In genomic region chr3:137163958-137164357, GRCh38 we compare ENCODE assay signal across 19 cellular contexts.
A peak's percentile ranks its signal among the peaks of the same experiment; 100 is the strongest.
DNase-seq lines count a peak whose midpoint lies in the region; ATAC-seq, FAIRE-seq and TF ChIP-seq lines count a peak whose summit lies in the region.
"Had no signal": no experiment of that assay in that cellular context is flagged by ENCODE, and none has a peak within 500 bp of the region (broad histone marks: within the 10 kb centered on the region; RNA-seq: fewer than 3 reads in every experiment).

No MANE protein-coding gene starts in this region.

- peaks cover 44% of the 10 kb centered on the region for H3K4me1 Mint-ChIP-seq in glutamatergic neuron (ENCODE audit: low read depth, unreplicated experiment)
- H3K4me1 Mint-ChIP-seq: activated CD4-positive, alpha-beta T cell treated with anti-CD3 and anti-CD28 coated beads, Interleukin-2, amount 10 ng/mL, durations not matched to agents 24 days and 14 days; activated naive CD8-positive, alpha-beta T cell treated with anti-CD3 and anti-CD28 coated beads, Interleukin-2, amount 10 ng/mL, durations not matched to agents 7 days and 5 days; activated T-helper 17 cell treated with anti-CD3 and anti-CD28 coated beads, Interleukin-2, amount 50 U/mL, for 72 hours had no signal

- peaks cover 4% of the 10 kb centered on the region for H3K27me3 Mint-ChIP-seq in glutamatergic neuron (ENCODE audit: unreplicated experiment)

- intact Hi-C loops in HepG2 (cut with micrococcal nuclease; ENCODE audit: unreplicated experiment) = no loop called here
- intact Hi-C loops in right lobe of liver (cut with DNase I) = no loop called here
- intact Hi-C loops in ovary (cut with DNase I) = no loop called here
- intact Hi-C loops in vagina (cut with DNase I) = no loop called here
- intact Hi-C loops in mammary epithelial cell (cut with micrococcal nuclease) = no loop called here

- H2AFZ ChIP-seq in HepG2 (ENCODE audit: low read length) (no peak overlapping the region), mammary epithelial cell (ENCODE audit: low read depth, low read length) (no peak overlapping the region)

- TF ChIP-seq CTCF in HepG2 (CRISPR knock-in tag; IDR thresholded peaks at IDR 0.05) (no peak), right lobe of liver (IDR thresholded peaks at IDR 0.05) (no peak), glutamatergic neuron (IDR thresholded peaks at IDR 0.05; ENCODE audit: partially characterized antibody, unreplicated experiment) (no peak), ovary (IDR thresholded peaks at IDR 0.05) (no peak), vagina (IDR thresholded peaks at IDR 0.05) (no peak), mammary epithelial cell (conservative IDR thresholded peaks at IDR 0.05 in 1 of 2, IDR thresholded peaks at IDR 0.05 in 1 of 2; ENCODE audit: extremely low read depth in 1 of 2, insufficient read depth in 1 of 2, low read depth in 1 of 2, low read length in 2 of 2) (no peak)

- H3K36me3 ChIP-seq in HepG2 (replicated peaks in 1 of 2; ENCODE audit: control insufficient read depth in 1 of 2, insufficient read depth in 2 of 2, low read length in 2 of 2) = no peaks in the 10 kb centered on the region
- H3K36me3 ChIP-seq in right lobe of liver = no peaks in the 10 kb centered on the region
- H3K36me3 ChIP-seq in ovary = no peaks in the 10 kb centered on the region
- no peaks in the 10 kb centered on the region for H3K36me3 ChIP-seq in vagina
- no peaks in the 10 kb centered on the region for H3K36me3 ChIP-seq in mammary epithelial cell (ENCODE audit: insufficient read depth, low read length)
- H3K36me3 ChIP-seq: BLaER1, colonic mucosa, spleen had no signal

- peak overlapping the region; percentile 67 for H3K4me3 Mint-ChIP-seq in glutamatergic neuron (ENCODE audit: unreplicated experiment)
- H3K4me3 Mint-ChIP-seq: activated CD4-positive, alpha-beta T cell treated with anti-CD3 and anti-CD28 coated beads, Interleukin-2, amount 10 ng/mL, durations not matched to agents 24 days and 14 days; activated naive CD8-positive, alpha-beta T cell treated with anti-CD3 and anti-CD28 coated beads, Interleukin-2, amount 10 ng/mL, durations not matched to agents 7 days and 5 days; activated T-helper 17 cell treated with anti-CD3 and anti-CD28 coated beads, Interleukin-2, amount 50 U/mL, for 72 hours had no signal

- in situ Hi-C loops in HepG2 (cut with HindIII; ENCODE audit: extremely low pct_ligation_motif_present, low pct_unique_long_range_greater_than_20kb) (no loop called here), mammary epithelial cell (cut with MboI; ENCODE audit: low sequenced_read_pairs in 2 of 2) (no loop called here)

- no peaks in the 10 kb centered on the region for H3K79me2 ChIP-seq in HepG2 (ENCODE audit: insufficient read depth, low read length)
- no peaks in the 10 kb centered on the region for H3K79me2 ChIP-seq in mammary epithelial cell (ENCODE audit: insufficient read depth, low read length)

- H3K27ac Mint-ChIP-seq in glutamatergic neuron (ENCODE audit: unreplicated experiment) = peak overlapping the region; percentile 99
- H3K27ac Mint-ChIP-seq: activated CD4-positive, alpha-beta T cell treated with anti-CD3 and anti-CD28 coated beads, Interleukin-2, amount 10 ng/mL, durations not matched to agents 24 days and 14 days; activated naive CD8-positive, alpha-beta T cell treated with anti-CD3 and anti-CD28 coated beads, Interleukin-2, amount 10 ng/mL, durations not matched to agents 7 days and 5 days; activated T-helper 17 cell treated with anti-CD3 and anti-CD28 coated beads, Interleukin-2, amount 50 U/mL, for 72 hours had no signal

- dilution Hi-C loops in mammary epithelial cell (cut with HindIII; ENCODE audit: low sequenced_read_pairs) = no loop called here

- FAIRE-seq in HepG2 (lab: Jason Lieb, UNC) = no peak
- FAIRE-seq: endothelial cell of umbilical vein had no signal

- ATAC-seq in HepG2 (no peak), right lobe of liver (no peak)
- ATAC-seq: activated T-helper 17 cell treated with anti-CD3 and anti-CD28 coated beads, Interleukin-2, amount 50 U/mL, for 72 hours had no signal

- H3K9me3 Mint-ChIP-seq in glutamatergic neuron (ENCODE audit: unreplicated experiment) = peaks cover 9% of the 10 kb centered on the region
- H3K9me3 Mint-ChIP-seq: activated CD4-positive, alpha-beta T cell treated with anti-CD3 and anti-CD28 coated beads, Interleukin-2, amount 10 ng/mL, durations not matched to agents 24 days and 14 days; activated naive CD8-positive, alpha-beta T cell treated with anti-CD3 and anti-CD28 coated beads, Interleukin-2, amount 10 ng/mL, durations not matched to agents 7 days and 5 days; activated T-helper 17 cell treated with anti-CD3 and anti-CD28 coated beads, Interleukin-2, amount 50 U/mL, for 72 hours had no signal

- POLR2A ChIA-PET in HepG2 (lab: Yijun Ruan, JAX) = no interaction called here

- no peak overlapping the region for H3K4me3 ChIP-seq in HepG2 (replicated peaks in 1 of 3; ENCODE audit: insufficient read depth in 1 of 3, low read depth in 2 of 3, low read length in 3 of 3)
- H3K4me3 ChIP-seq in right lobe of liver = no peak overlapping the region
- H3K4me3 ChIP-seq in ovary = no peak overlapping the region
- no peak overlapping the region for H3K4me3 ChIP-seq in vagina
- H3K4me3 ChIP-seq in mammary epithelial cell (replicated peaks in 1 of 3; ENCODE audit: insufficient read depth in 1 of 3, low read depth in 2 of 3, low read length in 3 of 3) = no peak overlapping the region
- H3K4me3 ChIP-seq: BLaER1, colonic mucosa, spleen had no signal

- TF ChIP-seq POLR2A in HepG2 (IDR thresholded peaks at IDR 0.05; ENCODE audit: insufficient read depth in 1 of 2, low read depth in 2 of 2, low read length in 2 of 2) (no peak), right lobe of liver (IDR thresholded peaks at IDR 0.05) (no peak), ovary (IDR thresholded peaks at IDR 0.05) (no peak), vagina (IDR thresholded peaks at IDR 0.05) (no peak)

- no peaks in the 10 kb centered on the region for H4K20me1 ChIP-seq in HepG2 (ENCODE audit: insufficient read depth, low read length)
- no peaks in the 10 kb centered on the region for H4K20me1 ChIP-seq in mammary epithelial cell (ENCODE audit: insufficient read depth, low read length)
- H4K20me1 ChIP-seq: BLaER1 had no signal

- no peaks in the 10 kb centered on the region for H3K4me1 ChIP-seq in HepG2 (ENCODE audit: insufficient read depth, low read length)
- no peaks in the 10 kb centered on the region for H3K4me1 ChIP-seq in right lobe of liver
- peaks cover 3% of the 10 kb centered on the region for H3K4me1 ChIP-seq in ovary (ENCODE audit: insufficient read depth)
- no peaks in the 10 kb centered on the region for H3K4me1 ChIP-seq in vagina
- H3K4me1 ChIP-seq in mammary epithelial cell (ENCODE audit: insufficient read depth, low read length) = peaks cover 5% of the 10 kb centered on the region
- H3K4me1 ChIP-seq: BLaER1, Caco-2, colonic mucosa, spleen had no signal

- H3K4me2 ChIP-seq in HepG2 (ENCODE audit: low read depth, low read length) = no peak overlapping the region
- H3K4me2 ChIP-seq in mammary epithelial cell (ENCODE audit: insufficient read depth, low read depth, low read length) = no peak overlapping the region
- H3K4me2 ChIP-seq: BLaER1 had no signal

- H3K27ac ChIP-seq in HepG2 (ENCODE audit: extremely low read length, insufficient read depth, low read length) (no peak overlapping the region), right lobe of liver (no peak overlapping the region), ovary (peak overlapping the region; percentile 42 to 79), vagina (peak overlapping the region; percentile 36), mammary epithelial cell (ENCODE audit: insufficient read depth, low read depth, low read length) (no peak overlapping the region)
- H3K27ac ChIP-seq: BLaER1, colonic mucosa, spleen had no signal

- no peaks in the 10 kb centered on the region for H3K9me3 ChIP-seq in HepG2 (ENCODE audit: low read length)
- H3K9me3 ChIP-seq in right lobe of liver = no peaks in the 10 kb centered on the region
- H3K9me3 ChIP-seq in ovary = no peaks in the 10 kb centered on the region
- no peaks in the 10 kb centered on the region for H3K9me3 ChIP-seq in vagina
- H3K9me3 ChIP-seq in mammary epithelial cell (replicated peaks; ENCODE audit: insufficient read depth, low read length) = no peaks in the 10 kb centered on the region
- H3K9me3 ChIP-seq: BLaER1, Caco-2, colonic mucosa, spleen had no signal

- no peaks in the 10 kb centered on the region for H3K27me3 ChIP-seq in HepG2 (ENCODE audit: control insufficient read depth in 1 of 2, insufficient read depth in 2 of 2, low read length in 2 of 2)
- H3K27me3 ChIP-seq in right lobe of liver = no peaks in the 10 kb centered on the region
- H3K27me3 ChIP-seq in ovary = no peaks in the 10 kb centered on the region
- no peaks in the 10 kb centered on the region for H3K27me3 ChIP-seq in vagina
- H3K27me3 ChIP-seq in mammary epithelial cell (ENCODE audit: insufficient read depth, low read length) = no peaks in the 10 kb centered on the region
- H3K27me3 ChIP-seq: BLaER1, colonic mucosa, spleen had no signal

- no peaks in the 10 kb centered on the region for H3K36me3 Mint-ChIP-seq in glutamatergic neuron (ENCODE audit: unreplicated experiment)
- H3K36me3 Mint-ChIP-seq: activated naive CD8-positive, alpha-beta T cell treated with anti-CD3 and anti-CD28 coated beads, Interleukin-2, amount 10 ng/mL, durations not matched to agents 7 days and 5 days had no signal

- CTCF ChIA-PET in HepG2 (lab: Yijun Ruan, JAX; ENCODE audit: low intra/inter-chr PET ratio, low total read pairs) (no interaction called here), mammary epithelial cell (lab: Charles Lee; ENCODE audit: low non-redundant PET) (no interaction called here)

- H3K9ac ChIP-seq in HepG2 (ENCODE audit: insufficient read depth, low read depth, low read length) (no peak overlapping the region), mammary epithelial cell (ENCODE audit: insufficient read depth, low read length) (no peak overlapping the region)
- H3K9ac ChIP-seq: BLaER1 had no signal

- BruUV-seq in HepG2 (replicated peaks; lab: Mats Ljungman, UMichigan) (no TSS peak), mammary epithelial cell (replicated peaks; lab: Mats Ljungman, UMichigan) (no TSS peak)

- no peak for DNase-seq in HepG2 (ENCODE audit: low spot score)
- DNase-seq in right lobe of liver = no peak
- no peak for DNase-seq in glutamatergic neuron
- DNase-seq in ovary = no peak
- no peak for DNase-seq in vagina (ENCODE audit: extremely low spot score in 2 of 2)
- no peak for DNase-seq in AML-193 (lab: John Stamatoyannopoulos, UW)
- DNase-seq in NCI-H2196 (lab: John Stamatoyannopoulos, UW; ENCODE audit: unreplicated experiment) = no peak
- DNase-seq in mammary epithelial cell = no peak
- DNase-seq: activated CD4-positive, alpha-beta T cell treated with anti-CD3 and anti-CD28 coated beads, Interleukin-2, amount 10 ng/mL, durations not matched to agents 24 days and 14 days; activated naive CD8-positive, alpha-beta T cell treated with anti-CD3 and anti-CD28 coated beads, Interleukin-2, amount 10 ng/mL, durations not matched to agents 7 days and 5 days; Caco-2; colonic mucosa; NCI-H1436 treated with DMSO at 0.1 percent for 48 hours; SIG-M5; spleen; T-helper 1 cell had no signal

- no peak for TF ChIP-seq RAD21 in HepG2 (CRISPR knock-in tag; IDR thresholded peaks at IDR 0.05)

- no peak for TF ChIP-seq EP300 in HepG2 (IDR thresholded peaks at IDR 0.05; ENCODE audit: low read depth in 2 of 2, low read length in 2 of 2)
- TF ChIP-seq EP300 in HepG2 (CRISPR knock-in tag; IDR thresholded peaks at IDR 0.05; ENCODE audit: borderline replicate concordance) = no peak
- no peak for TF ChIP-seq EP300 in ovary (IDR thresholded peaks at IDR 0.05)

Comparison
In these comparisons a context has a peak if more than half of its experiments do, and no peak if none do; other contexts are left out.
1. H3K27ac ChIP-seq: peak in ovary (2 of 2) and vagina (single experiment); none in HepG2 (single experiment), right lobe of liver (0 of 3) and mammary epithelial cell (single experiment).